22 cellular contexts compared by ENCODE assay signal in genomic region chr11:1260620-1261019, GRCh38. TPM values are rescaled to one million over a fixed set of nuclear protein-coding genes. Genes with fewer than 3 reads are reported as not detected.
"Had no signal": no experiment of that assay in that cellular context is flagged by ENCODE, and none has a peak within 500 bp of the region (broad histone marks: within the 10 kb centered on the region; RNA-seq: fewer than 3 reads in every experiment).

No MANE protein-coding gene starts in this region.

- FAIRE-seq: astrocyte, RCC 7860 had no signal

- DNase-seq: activated CD4-positive, alpha-beta T cell treated with anti-CD3 and anti-CD28 coated beads, Interleukin-2, amount 50 U/mL, for 4 hours; activated T-cell treated with anti-CD3 and anti-CD28 coated beads, Interleukin-2, amount 50 U/mL, for 4 hours; amniotic stem cell; cerebellar nuclear complex; NCI-H1092; NCI-H1417; NCI-H2029 treated with DMSO at 0.1 percent for 48 hours; NCI-H345; NCI-H510A; SIG-M5; T-helper 9 cell had no signal

- H3K4me2 ChIP-seq: KMS-11 had no signal

- H3K9ac ChIP-seq: KMS-11 had no signal

- H3K27me3 Mint-ChIP-seq: activated CD8-positive, alpha-beta memory T cell treated with anti-CD3 and anti-CD28 coated beads, Interleukin-2, amount 10 ng/mL, durations not matched to agents 7 days and 5 days; activated naive CD8-positive, alpha-beta T cell treated with anti-CD3 and anti-CD28 coated beads, Interleukin-2, amount 50 U/mL, for 24 hours; T-helper 17 cell had no signal

- H3K4me3 Mint-ChIP-seq: activated CD8-positive, alpha-beta memory T cell treated with anti-CD3 and anti-CD28 coated beads, Interleukin-2, amount 10 ng/mL, durations not matched to agents 7 days and 5 days; activated CD8-positive, alpha-beta T cell treated with anti-CD3 and anti-CD28 coated beads, Interleukin-2, amount 10 ng/mL, durations not matched to agents 7 days and 5 days; activated naive CD8-positive, alpha-beta T cell treated with anti-CD3 and anti-CD28 coated beads, Interleukin-2, amount 50 U/mL, for 24 hours; activated T-cell treated with anti-CD3 and anti-CD28 coated beads, Interleukin-2, amount 50 U/mL, for 4 hours; WTC11 had no signal

- H3K27ac ChIP-seq: KMS-11 had no signal

- H3K27ac Mint-ChIP-seq: activated CD8-positive, alpha-beta memory T cell treated with anti-CD3 and anti-CD28 coated beads, Interleukin-2, amount 10 ng/mL, durations not matched to agents 7 days and 5 days; activated CD8-positive, alpha-beta T cell treated with anti-CD3 and anti-CD28 coated beads, Interleukin-2, amount 10 ng/mL, durations not matched to agents 7 days and 5 days; activated naive CD4-positive, alpha-beta T cell treated with anti-CD3 and anti-CD28 coated beads, Interleukin-2, amount 50 U/mL, for 72 hours; activated naive CD8-positive, alpha-beta T cell treated with anti-CD3 and anti-CD28 coated beads, Interleukin-2, amount 50 U/mL, for 24 hours; brain; T-helper 17 cell; WTC11 had no signal

RNA-seq across cellular contexts. Expression of gene MUC5B, which starts 37.8 kb away (rescaled TPM):
- total RNA-seq: activated CD8-positive, alpha-beta memory T cell treated with anti-CD3 and anti-CD28 coated beads, Interleukin-2, amount 10 ng/mL, durations not matched to agents 7 days and 5 days; activated CD8-positive, alpha-beta T cell treated with anti-CD3 and anti-CD28 coated beads, Interleukin-2, amount 10 ng/mL, durations not matched to agents 7 days and 5 days; activated naive CD4-positive, alpha-beta T cell treated with anti-CD3 and anti-CD28 coated beads, Interleukin-2, amount 50 U/mL, for 72 hours; astrocyte; MCF 10A; T-helper 17 cell had no signal
